Comparison of ENCODE assay signal across 8 cellular contexts in the genomic region with DNA sequence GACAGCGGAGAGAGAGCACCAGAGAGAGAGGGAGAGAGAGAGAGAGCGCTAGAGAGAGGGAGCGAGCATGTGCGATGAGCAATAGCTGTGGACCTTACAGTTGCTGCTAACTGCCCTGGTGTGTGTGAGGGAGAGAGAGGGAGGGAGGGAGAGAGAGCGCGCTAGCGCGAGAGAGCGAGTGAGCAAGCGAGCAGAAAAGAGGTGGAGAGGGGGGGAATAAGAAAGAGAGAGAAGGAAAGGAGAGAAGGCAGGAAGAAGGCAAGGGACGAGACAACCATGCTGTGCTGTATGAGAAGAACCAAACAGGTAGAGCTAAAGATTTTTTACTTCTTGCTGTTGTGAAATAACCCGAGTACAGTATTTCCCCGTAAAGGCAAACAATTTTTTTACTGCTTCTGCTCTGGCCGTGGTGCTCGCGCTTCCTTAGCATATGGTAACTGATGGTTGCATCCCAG. TPM values are rescaled to one million over a fixed set of nuclear protein-coding genes. Genes with fewer than 3 reads are reported as not detected.
A peak's percentile ranks its signal among the peaks of the same experiment; 100 is the strongest.
DNase-seq lines count a peak whose midpoint lies in the region; ATAC-seq lines count a peak whose summit lies in the region.

A gene with protein sequence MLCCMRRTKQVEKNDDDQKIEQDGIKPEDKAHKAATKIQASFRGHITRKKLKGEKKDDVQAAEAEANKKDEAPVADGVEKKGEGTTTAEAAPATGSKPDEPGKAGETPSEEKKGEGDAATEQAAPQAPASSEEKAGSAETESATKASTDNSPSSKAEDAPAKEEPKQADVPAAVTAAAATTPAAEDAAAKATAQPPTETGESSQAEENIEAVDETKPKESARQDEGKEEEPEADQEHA (plus strand): TSS at position 97 of the 455 bp plus-strand sequence. CDS start 180 bp downstream, at position 277.

- ATAC-seq in stimulated activated naive CD8-positive, alpha-beta T cell treated with anti-CD3 and anti-CD28 coated beads, Interleukin-15, Interleukin-2, amounts not matched to agents 100 U/mL and 50 U/mL, for 24 hours: peak; percentile 75
- ATAC-seq in HG03045 (IDR thresholded peaks at IDR 0.05; ENCODE audit: unreplicated experiment): no peak
- no peak for ATAC-seq in HG02623 (IDR thresholded peaks at IDR 0.05; ENCODE audit: unreplicated experiment)

- DNase-seq in ELF-1 (ENCODE audit: low read depth, low spot score) (peak; percentile 81), NCI-H2227 treated with DMSO at 0.1 percent for 48 hours (lab: John Stamatoyannopoulos, UW) (peak; percentile 65), cerebellum (ENCODE audit: low spot score) (peak; percentile 75), kidney glomerular epithelial cell (lab: John Stamatoyannopoulos, UW) (peak; percentile 54), NCI-H146 treated with DMSO at 0.1 percent for 48 hours (lab: John Stamatoyannopoulos, UW; ENCODE audit: unreplicated experiment) (no peak)
- no peak for DNase-seq in stimulated activated naive CD8-positive, alpha-beta T cell treated with anti-CD3 and anti-CD28 coated beads, Interleukin-15, Interleukin-2, amounts not matched to agents 100 U/mL and 50 U/mL, for 24 hours

RNA-seq across cellular contexts. Expression of the gene that starts here (rescaled TPM):
- total RNA-seq in cerebellum: 125 TPM

Comparison
In these comparisons a context has a peak if more than half of its experiments do, and no peak if none do; other contexts are left out.
1. DNase-seq: peak in ELF-1 (single experiment), NCI-H2227 treated with DMSO at 0.1 percent for 48 hours (single experiment), cerebellum (single experiment) and kidney glomerular epithelial cell (single experiment); none in stimulated activated naive CD8-positive, alpha-beta T cell treated with anti-CD3 and anti-CD28 coated beads, Interleukin-15, Interleukin-2, amounts not matched to agents 100 U/mL and 50 U/mL, for 24 hours (single experiment) and NCI-H146 treated with DMSO at 0.1 percent for 48 hours (single experiment).